Comparison of ENCODE assay signal across 1 cellular context in genomic region chr19:2171349-2172145, GRCh38.
TF ChIP-seq lines count a peak whose summit lies in the region.

No MANE protein-coding gene starts in this region.

TF ChIP-seq in K562, 482 proteins besides CTCF, POLR2A, EP300 and RAD21 (continued from another document and continues in another):
- TF ChIP-seq RBFOX2 (IDR thresholded peaks at IDR 0.05; ENCODE audit: low read depth, low read length) (peak; percentile 45), TAF7 (tag; IDR thresholded peaks at IDR 0.05) (no peak), CEBPB (tag; IDR thresholded peaks at IDR 0.05) (peak; percentile 62; the same call in 1 of the 2 replicates), CTBP1 (IDR thresholded peaks at IDR 0.05; ENCODE audit: borderline replicate concordance) (peak; percentile 70; the same call in 1 of the 2 replicates), TBL1XR1 (IDR thresholded peaks at IDR 0.05; ENCODE audit: low read length in 2 of 2) (peak in 1 of 2 experiments; percentile 85; a peak in 2 of 4 replicates), NONO (IDR thresholded peaks at IDR 0.05; ENCODE audit: low read depth in 2 of 2, low read length in 1 of 2) (peak in 1 of 2 experiments; percentile 57; a peak in 1 of 4 replicates), NCOR1 (IDR thresholded peaks at IDR 0.05) (peak; percentile 91), ARID1B (IDR thresholded peaks at IDR 0.05) (peak; percentile 96), GATA2 (CRISPR knock-in tag; IDR thresholded peaks at IDR 0.05) (peak; percentile 82), CXXC5 (CRISPR knock-in tag; IDR thresholded peaks at IDR 0.05) (peak; percentile 85), MYC (IDR thresholded peaks at IDR 0.05; ENCODE audit: low read depth, low read length) (peak; percentile 24; the same call in 1 of the 2 replicates), MYC (CRISPR knock-in tag; IDR thresholded peaks at IDR 0.05; ENCODE audit: borderline replicate concordance, low read depth) (no peak), RFX1 (IDR thresholded peaks at IDR 0.05) (no peak), ZNF347 (CRISPR knock-in tag; IDR thresholded peaks at IDR 0.05; ENCODE audit: low read depth) (no peak), ZNF639 (CRISPR knock-in tag; conservative IDR thresholded peaks at IDR 0.05 in 1 of 2, IDR thresholded peaks at IDR 0.05 in 1 of 2) (0 out of 4 replicates have a peak, but pooled peaks of 1 of the 2 experiments have one; percentile 40), SLC30A9 (CRISPR knock-in tag; IDR thresholded peaks at IDR 0.05) (no peak), CCNT2 (IDR thresholded peaks at IDR 0.05; ENCODE audit: borderline replicate concordance, extremely low read depth, insufficient read length, low read depth, low read length) (peak; percentile 59), KDM1A (IDR thresholded peaks at IDR 0.05) (peak; percentile 93 to 95), ZNF561 (CRISPR knock-in tag; conservative IDR thresholded peaks at IDR 0.05) (no peak), SMARCA4 (IDR thresholded peaks at IDR 0.05) (peak; percentile 91), TAL1 (IDR thresholded peaks at IDR 0.05) (peak; percentile 94), FOS (IDR thresholded peaks at IDR 0.05; ENCODE audit: extremely low read depth, insufficient read length) (no peak), ZNF77 (CRISPR knock-in tag; IDR thresholded peaks at IDR 0.05) (no peak), STAT5A (IDR thresholded peaks at IDR 0.05; ENCODE audit: borderline replicate concordance, low read length) (peak; percentile 75), CREM (IDR thresholded peaks at IDR 0.05; ENCODE audit: low read depth) (peak; percentile 72), KHSRP (IDR thresholded peaks at IDR 0.05) (0 out of 2 replicates have a peak, but pooled peaks have one; percentile 39), HMGXB4 (CRISPR knock-in tag; IDR thresholded peaks at IDR 0.05) (no peak), MYNN (IDR thresholded peaks at IDR 0.05) (0 out of 2 replicates have a peak, but pooled peaks have one; percentile 72), MYNN (CRISPR knock-in tag; IDR thresholded peaks at IDR 0.05) (no peak), FOXM1 (IDR thresholded peaks at IDR 0.05; ENCODE audit: low read depth) (peak; percentile 87), FOXM1 (CRISPR knock-in tag; IDR thresholded peaks at IDR 0.05; ENCODE audit: low read depth) (no peak), RBM39 (optimal IDR thresholded peaks at IDR 0.05; ENCODE audit: low read depth, low read length) (peak; percentile 64), POLR2AphosphoS5 (IDR thresholded peaks at IDR 0.05; ENCODE audit: control insufficient read depth, insufficient read depth, low read depth, low read length) (peak; percentile 75), RFX5 (IDR thresholded peaks at IDR 0.05; ENCODE audit: low read depth, low read length) (no peak), ZFP91 (CRISPR knock-in tag; IDR thresholded peaks at IDR 0.05) (no peak), ZSCAN32 (CRISPR knock-in tag; IDR thresholded peaks at IDR 0.05) (peak; percentile 94), ELF1 (tag; IDR thresholded peaks at IDR 0.05) (peak; percentile 65; the same call in 1 of the 2 replicates), MAFK (IDR thresholded peaks at IDR 0.05; ENCODE audit: low read length) (no peak), MTA1 (IDR thresholded peaks at IDR 0.05; ENCODE audit: borderline replicate concordance) (peak; percentile 70), BHLHE40 (IDR thresholded peaks at IDR 0.05; ENCODE audit: low read length) (peak; percentile 59), YY1 (IDR thresholded peaks at IDR 0.05; ENCODE audit: borderline replicate concordance in 1 of 3, control insufficient read depth in 1 of 3, extremely low read depth in 1 of 3, insufficient read depth in 3 of 3, insufficient read length in 1 of 3, insufficient replicate concordance in 2 of 3, low read depth in 1 of 3, low read length in 2 of 3) (no peak), ZNF263 (CRISPR knock-in tag; IDR thresholded peaks at IDR 0.05; ENCODE audit: borderline replicate concordance) (0 out of 2 replicates have a peak, but pooled peaks have one; percentile 12), FOSL1 (tag; conservative IDR thresholded peaks at IDR 0.05) (peak; percentile 61; the same call in 1 of the 2 replicates), DMBX1 (CRISPR knock-in tag; IDR thresholded peaks at IDR 0.05; ENCODE audit: borderline replicate concordance) (0 out of 2 replicates have a peak, but pooled peaks have one; percentile 19), ZNF764 (CRISPR knock-in tag; IDR thresholded peaks at IDR 0.05; ENCODE audit: low read depth) (no peak), ATF1 (CRISPR knock-in tag; IDR thresholded peaks at IDR 0.05) (no peak), ATF1 (tag; IDR thresholded peaks at IDR 0.05) (peak; percentile 33; the same call in 1 of the 2 replicates), SMARCE1 (IDR thresholded peaks at IDR 0.05) (peak; percentile 91), POLR2G (IDR thresholded peaks at IDR 0.05; ENCODE audit: low read depth, low read length) (peak; percentile 62)
- TF ChIP-seq, protein P1, sequence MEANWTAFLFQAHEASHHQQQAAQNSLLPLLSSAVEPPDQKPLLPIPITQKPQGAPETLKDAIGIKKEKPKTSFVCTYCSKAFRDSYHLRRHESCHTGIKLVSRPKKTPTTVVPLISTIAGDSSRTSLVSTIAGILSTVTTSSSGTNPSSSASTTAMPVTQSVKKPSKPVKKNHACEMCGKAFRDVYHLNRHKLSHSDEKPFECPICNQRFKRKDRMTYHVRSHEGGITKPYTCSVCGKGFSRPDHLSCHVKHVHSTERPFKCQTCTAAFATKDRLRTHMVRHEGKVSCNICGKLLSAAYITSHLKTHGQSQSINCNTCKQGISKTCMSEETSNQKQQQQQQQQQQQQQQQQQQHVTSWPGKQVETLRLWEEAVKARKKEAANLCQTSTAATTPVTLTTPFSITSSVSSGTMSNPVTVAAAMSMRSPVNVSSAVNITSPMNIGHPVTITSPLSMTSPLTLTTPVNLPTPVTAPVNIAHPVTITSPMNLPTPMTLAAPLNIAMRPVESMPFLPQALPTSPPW (CRISPR knock-in tag; IDR thresholded peaks at IDR 0.05) = peak; percentile 59; the same call in 1 of the 2 replicates
- TF ChIP-seq, protein P2, sequence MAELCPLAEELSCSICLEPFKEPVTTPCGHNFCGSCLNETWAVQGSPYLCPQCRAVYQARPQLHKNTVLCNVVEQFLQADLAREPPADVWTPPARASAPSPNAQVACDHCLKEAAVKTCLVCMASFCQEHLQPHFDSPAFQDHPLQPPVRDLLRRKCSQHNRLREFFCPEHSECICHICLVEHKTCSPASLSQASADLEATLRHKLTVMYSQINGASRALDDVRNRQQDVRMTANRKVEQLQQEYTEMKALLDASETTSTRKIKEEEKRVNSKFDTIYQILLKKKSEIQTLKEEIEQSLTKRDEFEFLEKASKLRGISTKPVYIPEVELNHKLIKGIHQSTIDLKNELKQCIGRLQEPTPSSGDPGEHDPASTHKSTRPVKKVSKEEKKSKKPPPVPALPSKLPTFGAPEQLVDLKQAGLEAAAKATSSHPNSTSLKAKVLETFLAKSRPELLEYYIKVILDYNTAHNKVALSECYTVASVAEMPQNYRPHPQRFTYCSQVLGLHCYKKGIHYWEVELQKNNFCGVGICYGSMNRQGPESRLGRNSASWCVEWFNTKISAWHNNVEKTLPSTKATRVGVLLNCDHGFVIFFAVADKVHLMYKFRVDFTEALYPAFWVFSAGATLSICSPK (IDR thresholded peaks at IDR 0.05; ENCODE audit: borderline replicate concordance) = no peak
- TF ChIP-seq, protein P3, sequence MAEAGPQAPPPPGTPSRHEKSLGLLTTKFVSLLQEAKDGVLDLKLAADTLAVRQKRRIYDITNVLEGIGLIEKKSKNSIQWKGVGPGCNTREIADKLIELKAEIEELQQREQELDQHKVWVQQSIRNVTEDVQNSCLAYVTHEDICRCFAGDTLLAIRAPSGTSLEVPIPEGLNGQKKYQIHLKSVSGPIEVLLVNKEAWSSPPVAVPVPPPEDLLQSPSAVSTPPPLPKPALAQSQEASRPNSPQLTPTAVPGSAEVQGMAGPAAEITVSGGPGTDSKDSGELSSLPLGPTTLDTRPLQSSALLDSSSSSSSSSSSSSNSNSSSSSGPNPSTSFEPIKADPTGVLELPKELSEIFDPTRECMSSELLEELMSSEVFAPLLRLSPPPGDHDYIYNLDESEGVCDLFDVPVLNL (CRISPR knock-in tag; IDR thresholded peaks at IDR 0.05; ENCODE audit: low read depth) = no peak
- TF ChIP-seq, protein P4, sequence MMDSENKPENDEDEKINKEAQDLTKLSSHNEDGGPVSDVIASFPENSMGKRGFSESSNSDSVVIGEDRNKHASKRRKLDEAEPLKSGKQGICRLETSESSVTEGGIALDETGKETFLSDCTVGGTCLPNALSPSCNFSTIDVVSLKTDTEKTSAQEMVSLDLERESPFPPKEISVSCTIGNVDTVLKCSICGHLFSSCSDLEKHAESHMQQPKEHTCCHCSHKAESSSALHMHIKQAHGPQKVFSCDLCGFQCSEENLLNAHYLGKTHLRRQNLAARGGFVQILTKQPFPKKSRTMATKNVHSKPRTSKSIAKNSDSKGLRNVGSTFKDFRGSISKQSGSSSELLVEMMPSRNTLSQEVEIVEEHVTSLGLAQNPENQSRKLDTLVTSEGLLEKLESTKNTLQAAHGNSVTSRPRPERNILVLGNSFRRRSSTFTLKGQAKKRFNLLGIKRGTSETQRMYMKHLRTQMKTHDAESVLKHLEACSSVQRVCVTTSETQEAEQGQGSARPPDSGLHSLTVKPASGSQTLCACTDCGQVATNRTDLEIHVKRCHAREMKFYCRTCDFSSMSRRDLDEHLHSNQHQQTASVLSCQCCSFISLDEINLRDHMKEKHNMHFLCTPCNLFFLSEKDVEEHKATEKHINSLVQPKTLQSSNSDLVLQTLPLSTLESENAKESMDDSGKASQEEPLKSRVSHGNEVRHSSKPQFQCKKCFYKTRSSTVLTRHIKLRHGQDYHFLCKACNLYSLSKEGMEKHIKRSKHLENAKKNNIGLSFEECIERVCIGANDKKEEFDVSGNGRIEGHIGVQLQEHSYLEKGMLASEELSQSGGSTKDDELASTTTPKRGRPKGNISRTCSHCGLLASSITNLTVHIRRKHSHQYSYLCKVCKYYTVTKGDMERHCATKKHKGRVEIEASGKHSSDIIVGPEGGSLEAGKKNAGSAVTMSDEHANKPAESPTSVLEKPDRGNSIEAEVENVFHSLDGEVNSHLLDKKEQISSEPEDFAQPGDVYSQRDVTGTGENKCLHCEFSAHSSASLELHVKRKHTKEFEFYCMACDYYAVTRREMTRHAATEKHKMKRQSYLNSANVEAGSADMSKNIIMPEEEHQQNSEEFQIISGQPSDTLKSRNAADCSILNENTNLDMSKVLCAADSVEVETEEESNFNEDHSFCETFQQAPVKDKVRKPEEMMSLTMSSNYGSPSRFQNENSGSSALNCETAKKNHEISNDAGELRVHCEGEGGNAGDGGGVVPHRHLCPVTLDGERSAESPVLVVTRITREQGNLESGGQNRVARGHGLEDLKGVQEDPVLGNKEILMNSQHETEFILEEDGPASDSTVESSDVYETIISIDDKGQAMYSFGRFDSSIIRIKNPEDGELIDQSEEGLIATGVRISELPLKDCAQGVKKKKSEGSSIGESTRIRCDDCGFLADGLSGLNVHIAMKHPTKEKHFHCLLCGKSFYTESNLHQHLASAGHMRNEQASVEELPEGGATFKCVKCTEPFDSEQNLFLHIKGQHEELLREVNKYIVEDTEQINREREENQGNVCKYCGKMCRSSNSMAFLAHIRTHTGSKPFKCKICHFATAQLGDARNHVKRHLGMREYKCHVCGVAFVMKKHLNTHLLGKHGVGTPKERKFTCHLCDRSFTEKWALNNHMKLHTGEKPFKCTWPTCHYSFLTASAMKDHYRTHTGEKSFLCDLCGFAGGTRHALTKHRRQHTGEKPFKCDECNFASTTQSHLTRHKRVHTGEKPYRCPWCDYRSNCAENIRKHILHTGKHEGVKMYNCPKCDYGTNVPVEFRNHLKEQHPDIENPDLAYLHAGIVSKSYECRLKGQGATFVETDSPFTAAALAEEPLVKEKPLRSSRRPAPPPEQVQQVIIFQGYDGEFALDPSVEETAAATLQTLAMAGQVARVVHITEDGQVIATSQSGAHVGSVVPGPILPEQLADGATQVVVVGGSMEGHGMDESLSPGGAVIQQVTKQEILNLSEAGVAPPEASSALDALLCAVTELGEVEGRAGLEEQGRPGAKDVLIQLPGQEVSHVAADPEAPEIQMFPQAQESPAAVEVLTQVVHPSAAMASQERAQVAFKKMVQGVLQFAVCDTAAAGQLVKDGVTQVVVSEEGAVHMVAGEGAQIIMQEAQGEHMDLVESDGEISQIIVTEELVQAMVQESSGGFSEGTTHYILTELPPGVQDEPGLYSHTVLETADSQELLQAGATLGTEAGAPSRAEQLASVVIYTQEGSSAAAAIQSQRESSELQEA (IDR thresholded peaks at IDR 0.05; ENCODE audit: low read depth) = no peak
